26 cellular contexts compared by ENCODE assay signal in the genomic region with DNA sequence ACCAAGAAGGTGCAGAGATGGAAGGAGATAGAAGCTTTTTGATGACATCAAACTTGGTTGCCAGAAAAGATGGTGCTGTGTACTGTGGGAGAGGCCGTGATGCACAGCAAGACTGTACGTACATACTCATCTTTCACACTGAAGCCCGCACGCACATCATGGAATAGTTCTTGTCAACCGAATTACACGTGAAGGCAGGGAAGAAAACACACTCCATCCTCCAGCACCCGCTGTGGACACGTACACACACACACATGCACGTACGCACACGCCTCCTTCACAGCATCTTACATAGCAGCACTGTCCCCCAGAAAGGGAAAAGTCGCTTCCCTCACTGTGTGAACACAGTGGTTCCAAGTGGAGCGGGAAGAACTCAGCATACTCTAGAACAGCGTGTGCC. TPM values are rescaled to one million over a fixed set of nuclear protein-coding genes. Genes with fewer than 3 reads are reported as not detected.
DNase-seq lines count a peak whose midpoint lies in the region; ATAC-seq, FAIRE-seq and TF ChIP-seq lines count a peak whose summit lies in the region.
"Had no signal": no experiment of that assay in that cellular context is flagged by ENCODE, and none has a peak within 500 bp of the region (broad histone marks: within the 10 kb centered on the region; RNA-seq: fewer than 3 reads in every experiment).

No MANE protein-coding gene starts in this region.

- ATAC-seq in HG03045 (IDR thresholded peaks at IDR 0.05; ENCODE audit: unreplicated experiment) = no peak
- ATAC-seq: A549 had no signal

- H3K9me3 Mint-ChIP-seq in mesothelial cell of epicardium = no peaks in the 10 kb centered on the region
- H3K9me3 Mint-ChIP-seq: CD4-positive, alpha-beta memory T cell; HFFc6 had no signal

- peaks cover 11% of the 10 kb centered on the region for H3K36me3 Mint-ChIP-seq in mesothelial cell of epicardium

- intact Hi-C loops in ascending aorta (cut with DNase I) = loop anchor here (2.0 kb wide), 1 partner anchor 35 kb away; no protein-coding TSS in a partner anchor

- peaks cover 8 to 28% of the 10 kb centered on the region in 2 donors for H3K4me1 ChIP-seq in ascending aorta
- H3K4me1 ChIP-seq: A549, HAP-1 had no signal

- TF ChIP-seq CTCF in ascending aorta (IDR thresholded peaks at IDR 0.05) = no peak
- TF ChIP-seq CTCF in mesothelial cell of epicardium (IDR thresholded peaks at IDR 0.05; ENCODE audit: unreplicated experiment) = no peak
- no peak for TF ChIP-seq CTCF in GM10248 (IDR thresholded peaks at IDR 0.05; ENCODE audit: control extremely low read depth, extremely low read depth, low read depth, missing control alignments)

- DNase-seq in ascending aorta (ENCODE audit: low spot score in 2 of 2) = no peak
- peak; percentile 30 for DNase-seq in ecto neural progenitor cell (ENCODE audit: low spot score)
- DNase-seq in mesothelial cell of epicardium (ENCODE audit: low spot score in 2 of 2, unreplicated experiment in 2 of 2) = no peak
- DNase-seq in urothelium cell line (ENCODE audit: low spot score) = no peak
- DNase-seq in GM10248 (ENCODE audit: extremely low spot score) = no peak
- DNase-seq in Ammon's horn (ENCODE audit: low spot score) = no peak
- DNase-seq: 8988T; ACHN; AML-193; C1 segment of cervical spinal cord; Calu3; CD4-positive, alpha-beta memory T cell; COR-L47; DMS53; DMS79 treated with DMSO at 0.1 percent for 48 hours; GF-D8; GOT3; HFFc6 had no signal

- H3K27me3 Mint-ChIP-seq in mesothelial cell of epicardium (ENCODE audit: low read depth) = no peaks in the 10 kb centered on the region

- peak overlapping the region; percentile 6 for H3K27ac Mint-ChIP-seq in mesothelial cell of epicardium
- H3K27ac Mint-ChIP-seq: CD4-positive, alpha-beta memory T cell; HFFc6 had no signal

- CTCF ChIA-PET in GM10248 (lab: Yijun Ruan, JAX) = interaction anchor here (2.7 kb wide), 1 partner anchor 12 kb away, joined by 10 read pairs; no protein-coding TSS in a partner anchor

- H3K4me3 Mint-ChIP-seq in mesothelial cell of epicardium = no peak overlapping the region
- H3K4me3 Mint-ChIP-seq: CD4-positive, alpha-beta memory T cell; HFFc6 had no signal

- H3K9me3 ChIP-seq in ascending aorta = no peaks in the 10 kb centered on the region
- H3K9me3 ChIP-seq: A549, HAP-1 had no signal

- no peak overlapping the region for H3K4me3 ChIP-seq in ascending aorta
- H3K4me3 ChIP-seq: A549, HAP-1 had no signal

- H3K36me3 ChIP-seq in ascending aorta = peaks cover 0 to 25% of the 10 kb centered on the region in 2 donors

- FAIRE-seq in urothelium cell line (lab: Jason Lieb, UNC) = peak; percentile 93
- FAIRE-seq: A549, GM12892, GM19239, H54 had no signal

- peak overlapping the region; percentile 22 to 78 for H3K27ac ChIP-seq in ascending aorta
- H3K27ac ChIP-seq: A549 had no signal

- POLR2A ChIA-PET in GM10248 (lab: Yijun Ruan, JAX) = no interaction called here

- H3K27me3 ChIP-seq in ascending aorta = no peaks in the 10 kb centered on the region

- H3K4me1 Mint-ChIP-seq in mesothelial cell of epicardium = peaks cover 15% of the 10 kb centered on the region

RNA-seq across cellular contexts. Expression of a gene that starts 54.5 kb away (rescaled TPM):
- total RNA-seq in ascending aorta = not detected
- not detected in 3 replicates for total RNA-seq in mesothelial cell of epicardium
- total RNA-seq: CD4-positive, alpha-beta memory T cell; Daoy; G401; HFFc6 had no signal
